In the genomic region with DNA sequence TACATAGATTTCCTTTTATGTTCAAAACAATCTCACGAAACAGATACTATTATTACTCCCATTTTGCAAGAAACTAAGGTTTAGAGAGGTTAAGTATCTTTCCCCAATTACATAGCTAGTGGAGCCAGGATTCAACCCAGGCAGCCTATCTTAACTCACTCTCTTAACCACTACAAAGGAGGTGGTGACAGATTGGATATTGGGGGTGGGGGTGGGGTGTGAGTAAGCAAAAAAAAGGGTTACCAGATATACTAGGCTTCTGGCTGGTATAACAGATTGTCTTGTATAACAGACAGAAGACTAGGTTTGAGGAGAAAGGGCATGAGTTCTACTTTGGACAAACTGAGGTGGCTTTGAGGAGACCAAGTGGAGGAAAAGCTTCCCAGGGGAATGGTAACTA, we compare ENCODE assay signal across 9 cellular contexts. TPM values are rescaled to one million over a fixed set of nuclear protein-coding genes. Genes with fewer than 3 reads are reported as not detected.
DNase-seq lines count a peak whose midpoint lies in the region; ATAC-seq and TF ChIP-seq lines count a peak whose summit lies in the region.
"Had no signal": no experiment of that assay in that cellular context is flagged by ENCODE, and none has a peak within 500 bp of the region (broad histone marks: within the 10 kb centered on the region; RNA-seq: fewer than 3 reads in every experiment).

No MANE protein-coding gene starts in this region.

- intact Hi-C loops in Calu3 (cut with micrococcal nuclease; ENCODE audit: unreplicated experiment) = loop anchor here (5.0 kb wide), 1 partner anchor 119 kb away; no protein-coding TSS in a partner anchor

- peaks cover 53% of the 10 kb centered on the region for H3K4me1 Mint-ChIP-seq in Calu3 (ENCODE audit: low read depth, unreplicated experiment)
- peaks cover 48 to 62% (median 60%) of the 10 kb centered on the region in 3 donors for H3K4me1 Mint-ChIP-seq in IgD-negative memory B cell
- H3K4me1 Mint-ChIP-seq in naive thymus-derived CD8-positive, alpha-beta T cell = peaks cover 25 to 84% (median 65%) of the 10 kb centered on the region in 4 donors

- CTCF ChIA-PET in Calu3 (lab: Charles Lee) = no interaction called here

- POLR2A ChIA-PET in naive thymus-derived CD8-positive, alpha-beta T cell (lab: Charles Lee) = interaction anchor here (0.6 kb wide), 1 partner anchor 10 kb away, joined by 3 read pairs; no protein-coding TSS in a partner anchor

- no TSS peak for BruUV-seq in Calu3 (replicated peaks; lab: Mats Ljungman, UMichigan)

- H3K9me3 Mint-ChIP-seq in Calu3 (ENCODE audit: low read depth, unreplicated experiment) = no peaks in the 10 kb centered on the region
- no peaks in the 10 kb centered on the region for H3K9me3 Mint-ChIP-seq in IgD-negative memory B cell
- no peaks in the 10 kb centered on the region for H3K9me3 Mint-ChIP-seq in activated naive CD4-positive, alpha-beta T cell treated with anti-CD3 and anti-CD28 coated beads, Interleukin-2, amount 50 U/mL, for 72 hours
- H3K9me3 Mint-ChIP-seq in naive thymus-derived CD8-positive, alpha-beta T cell = peaks cover 0 to 3% (median 0%) of the 10 kb centered on the region in 9 donors

- no peak for ATAC-seq in activated naive CD4-positive, alpha-beta T cell treated with anti-CD3 and anti-CD28 coated beads, Interleukin-2, amount 50 U/mL, for 72 hours
- ATAC-seq in naive thymus-derived CD8-positive, alpha-beta T cell = no peak
- no peak for ATAC-seq in GM21723 (IDR thresholded peaks at IDR 0.05; ENCODE audit: unreplicated experiment)

- no peak for TF ChIP-seq CTCF in Calu3 (IDR thresholded peaks at IDR 0.05; ENCODE audit: unreplicated experiment)

- H3K27me3 Mint-ChIP-seq in Calu3 (ENCODE audit: unreplicated experiment) (no peaks in the 10 kb centered on the region), IgD-negative memory B cell (peaks cover 3% of the 10 kb centered on the region)
- peaks cover 0 to 1% (median 0%) of the 10 kb centered on the region in 5 donors for H3K27me3 Mint-ChIP-seq in naive thymus-derived CD8-positive, alpha-beta T cell

- peaks cover 22% of the 10 kb centered on the region for H3K36me3 Mint-ChIP-seq in Calu3 (ENCODE audit: insufficient read depth, unreplicated experiment)
- H3K36me3 Mint-ChIP-seq in IgD-negative memory B cell = peaks cover 5% of the 10 kb centered on the region
- H3K36me3 Mint-ChIP-seq in activated naive CD4-positive, alpha-beta T cell treated with anti-CD3 and anti-CD28 coated beads, Interleukin-2, amount 50 U/mL, for 72 hours = peaks cover 22 to 24% of the 10 kb centered on the region in 2 donors
- peaks cover 0 to 19% (median 7%) of the 10 kb centered on the region in 3 donors for H3K36me3 Mint-ChIP-seq in naive thymus-derived CD8-positive, alpha-beta T cell

- H3K4me3 Mint-ChIP-seq in Calu3 (ENCODE audit: low read depth, unreplicated experiment) (peak overlapping the region; percentile 79), IgD-negative memory B cell (peak overlapping the region; percentile 21 to 96 (median 71))
- peak overlapping the region; percentile 64 to 93 (median 88) for H3K4me3 Mint-ChIP-seq in naive thymus-derived CD8-positive, alpha-beta T cell

- no peak overlapping the region for H3K27ac Mint-ChIP-seq in Calu3 (ENCODE audit: unreplicated experiment)
- H3K27ac Mint-ChIP-seq in IgD-negative memory B cell = peak overlapping the region; percentile 36 to 92 (median 74)
- H3K27ac Mint-ChIP-seq in activated naive CD4-positive, alpha-beta T cell treated with anti-CD3 and anti-CD28 coated beads, Interleukin-2, amount 50 U/mL, for 72 hours = peak overlapping the region; percentile 90 to 96
- H3K27ac Mint-ChIP-seq in naive thymus-derived CD8-positive, alpha-beta T cell = peak overlapping the region in 9 of 10 donors; percentile 22 to 96 (median 61)

- DNase-seq in Calu3 (no peak), NCI-H128 (lab: John Stamatoyannopoulos, UW; ENCODE audit: unreplicated experiment) (no peak), hippocampal formation (lab: John Stamatoyannopoulos, UW) (no peak)
- no peak for DNase-seq in activated naive CD4-positive, alpha-beta T cell treated with anti-CD3 and anti-CD28 coated beads, Interleukin-2, amount 50 U/mL, for 72 hours (ENCODE audit: low spot score in 2 of 2)
- no peak for DNase-seq in naive thymus-derived CD8-positive, alpha-beta T cell
- DNase-seq: EL, NCI-H1417 had no signal

RNA-seq across cellular contexts. Expression of a gene that starts 2.1 kb away (rescaled TPM):
- total RNA-seq in Calu3 (2022) = 39.2 and 43.0 TPM in 2 replicates
- 17.8 TPM for polyA plus RNA-seq in IgD-negative memory B cell
- 10 to 100 TPM; 21.4 to 29.0 TPM for total RNA-seq in activated naive CD4-positive, alpha-beta T cell treated with anti-CD3 and anti-CD28 coated beads, Interleukin-2, amount 50 U/mL, for 72 hours
- 10 to 100 TPM; 34.4 to 38.3 TPM for total RNA-seq in naive thymus-derived CD8-positive, alpha-beta T cell
- 10 to 100 TPM in 2 of 3 donors, 1 to 10 TPM in 1; 9.2 to 13.9 (median 11.0) TPM for polyA plus RNA-seq in naive thymus-derived CD8-positive, alpha-beta T cell

RNA-seq across cellular contexts. Expression of a gene that starts 23.0 kb away (rescaled TPM):
- 8.6 and 12.4 TPM in 2 replicates for total RNA-seq in Calu3 (2022)
- polyA plus RNA-seq in IgD-negative memory B cell = 24.0 TPM
- total RNA-seq in activated naive CD4-positive, alpha-beta T cell treated with anti-CD3 and anti-CD28 coated beads, Interleukin-2, amount 50 U/mL, for 72 hours = 10 to 100 TPM in 1 of 2 donors, 1 to 10 TPM in 1; 8.4 to 17.7 TPM
- 10 to 100 TPM; 24.3 to 26.2 TPM for total RNA-seq in naive thymus-derived CD8-positive, alpha-beta T cell
- polyA plus RNA-seq in naive thymus-derived CD8-positive, alpha-beta T cell = 10 to 100 TPM; 19.4 to 29.2 (median 24.0) TPM

RNA-seq across cellular contexts. Expression of a gene that starts 45.5 kb away (rescaled TPM):
- total RNA-seq in Calu3 (2022) = 118 and 123 TPM in 2 replicates
- polyA plus RNA-seq in IgD-negative memory B cell = 68.5 TPM
- total RNA-seq in activated naive CD4-positive, alpha-beta T cell treated with anti-CD3 and anti-CD28 coated beads, Interleukin-2, amount 50 U/mL, for 72 hours = 10 to 100 TPM; 73.5 to 79.1 TPM
- 10 to 100 TPM; 50.4 to 51.1 TPM for total RNA-seq in naive thymus-derived CD8-positive, alpha-beta T cell
- polyA plus RNA-seq in naive thymus-derived CD8-positive, alpha-beta T cell = 10 to 100 TPM; 79.3 to 97.7 (median 87.3) TPM
